Comparison of ENCODE assay signal across 25 cellular contexts in the genomic region with DNA sequence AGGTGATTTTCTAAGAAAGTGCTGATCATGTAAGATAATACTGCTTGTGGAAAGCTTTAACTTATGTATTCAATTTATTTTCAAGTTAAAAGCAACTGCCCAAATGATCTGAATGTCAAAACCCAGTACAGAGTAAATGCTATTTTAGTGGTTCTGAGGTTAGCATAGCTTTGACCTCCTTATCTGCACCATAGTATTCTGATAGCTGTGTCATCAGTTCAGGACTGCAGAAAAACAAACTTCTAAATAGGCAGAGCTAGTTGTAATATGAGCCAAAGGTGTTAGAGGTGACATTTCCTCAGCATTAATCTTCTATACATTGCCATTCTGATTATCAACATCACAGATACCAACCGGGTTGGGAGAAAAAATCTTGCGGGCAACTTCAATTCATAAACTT.
"Had no signal": no experiment of that assay in that cellular context is flagged by ENCODE, and none has a peak within 500 bp of the region (broad histone marks: within the 10 kb centered on the region; RNA-seq: fewer than 3 reads in every experiment).

No MANE protein-coding gene starts in this region.

- H3K4me3 ChIP-seq: coronary artery, esophagus squamous epithelium, lung, neural progenitor cell, prostate gland, sigmoid colon, testis, tibial artery had no signal

- H3K27ac Mint-ChIP-seq: memory B cell; nephron; neural progenitor cell; stimulated activated memory B cell treated with anti-CD40 and anti-IgM and Interleukin-4, amounts not matched to agents 10 μg/mL and 1 μg/mL and 100 μg/mL, for 72 hours; type B pancreatic cell had no signal

- H3K27me3 Mint-ChIP-seq: memory B cell; stimulated activated memory B cell treated with anti-CD40 and anti-IgM and Interleukin-4, amounts not matched to agents 10 μg/mL and 1 μg/mL and 100 μg/mL, for 72 hours; type B pancreatic cell had no signal

- ATAC-seq: left lobe of liver; right cardiac atrium; stimulated activated memory B cell treated with anti-CD40 and anti-IgM and Interleukin-4, amounts not matched to agents 10 μg/mL and 1 μg/mL and 100 μg/mL, for 72 hours; stimulated activated naive CD8-positive, alpha-beta T cell treated with anti-CD3 and anti-CD28 coated beads, Interleukin-15, Interleukin-2, amounts not matched to agents 100 U/mL and 50 U/mL, for 24 hours had no signal

- H3K4me1 ChIP-seq: esophagus squamous epithelium, neural progenitor cell, prostate gland, sigmoid colon, testis, tibial artery had no signal

- H3K4me3 Mint-ChIP-seq: memory B cell; nephron; neural progenitor cell; stimulated activated memory B cell treated with anti-CD40 and anti-IgM and Interleukin-4, amounts not matched to agents 10 μg/mL and 1 μg/mL and 100 μg/mL, for 72 hours; type B pancreatic cell had no signal

- H3K4me1 Mint-ChIP-seq: memory B cell; nephron; neural progenitor cell; stimulated activated memory B cell treated with anti-CD40 and anti-IgM and Interleukin-4, amounts not matched to agents 10 μg/mL and 1 μg/mL and 100 μg/mL, for 72 hours had no signal

- H3K27ac ChIP-seq: coronary artery, esophagus squamous epithelium, neural progenitor cell, prostate gland, sigmoid colon, testis, tibial artery had no signal

- H3K36me3 Mint-ChIP-seq: memory B cell; neural progenitor cell; stimulated activated memory B cell treated with anti-CD40 and anti-IgM and Interleukin-4, amounts not matched to agents 10 μg/mL and 1 μg/mL and 100 μg/mL, for 72 hours; type B pancreatic cell had no signal

- H3K27me3 ChIP-seq: esophagus squamous epithelium, neural progenitor cell, sigmoid colon, testis, tibial artery had no signal

- FAIRE-seq: keratinocyte had no signal

- H3K9me3 ChIP-seq: prostate gland, testis had no signal

- H3K36me3 ChIP-seq: esophagus squamous epithelium, neural progenitor cell, prostate gland, sigmoid colon, tibial artery had no signal

- H3K9me3 Mint-ChIP-seq: type B pancreatic cell had no signal

- DNase-seq: dermis blood vessel endothelial cell; effector memory CD4-positive, alpha-beta T cell; erythroblast; esophagus squamous epithelium; foreskin melanocyte; glutamatergic neuron; hypothalamus; right cardiac atrium; sigmoid colon; stimulated activated CD4-positive, alpha-beta T cell treated with anti-CD3 and anti-CD28 coated beads, Interleukin-2, amount 100 ng/mL, for 24 hours; stimulated activated CD4-positive, alpha-beta T cell treated with anti-CD3 and anti-CD28 coated beads, Interleukin-4, amount 100 ng/mL, for 24 hours; stimulated activated naive CD8-positive, alpha-beta T cell treated with anti-CD3 and anti-CD28 coated beads, Interleukin-15, Interleukin-2, amounts not matched to agents 100 U/mL and 50 U/mL, for 24 hours; substantia nigra; testis; tibial artery had no signal
